Comparison of ENCODE assay signal across 10 cellular contexts in genomic region chr4:186765138-186765537, GRCh38. TPM values are rescaled to one million over a fixed set of nuclear protein-coding genes. Genes with fewer than 3 reads are reported as not detected.
DNase-seq lines count a peak whose midpoint lies in the region; ATAC-seq and TF ChIP-seq lines count a peak whose summit lies in the region.
"Had no signal": no experiment of that assay in that cellular context is flagged by ENCODE, and none has a peak within 500 bp of the region (broad histone marks: within the 10 kb centered on the region; RNA-seq: fewer than 3 reads in every experiment).

No MANE protein-coding gene starts in this region.

- H3K9me2 ChIP-seq in HCT116 (ENCODE audit: insufficient read depth) = no peaks in the 10 kb centered on the region

- DNase-seq in HCT116 (ENCODE audit: low read depth, low spot score) (peak; percentile 68), RWPE1 (ENCODE audit: low spot score) (peak; percentile 85), fibroblast of the aortic adventitia (ENCODE audit: low read depth) (peak; percentile 28), tibial artery (peak; percentile 28 to 69), Kasumi-1 (lab: John Stamatoyannopoulos, UW) (no peak)
- DNase-seq: NCI-H510A had no signal

- H3K4me1 ChIP-seq in HCT116 (ENCODE audit: control insufficient read depth in 1 of 2, insufficient read depth in 2 of 2, low read length in 2 of 2) = peaks cover 17 to 29% of the 10 kb centered on the region in 2 experiments
- peaks cover 0 to 3% (median 0%) of the 10 kb centered on the region in 4 donors for H3K4me1 ChIP-seq in tibial artery

- H3K9me3 ChIP-seq in HCT116 (ENCODE audit: control insufficient read depth in 1 of 2, insufficient read depth in 1 of 2, low read depth in 1 of 2, low read length in 2 of 2) (no peaks in the 10 kb centered on the region), tibial artery (no peaks in the 10 kb centered on the region)
- H3K9me3 ChIP-seq: suprapubic skin had no signal

- ATAC-seq in HCT116 = peak; percentile 97
- no peak for ATAC-seq in GM19395 (IDR thresholded peaks at IDR 0.05; ENCODE audit: unreplicated experiment)
- no peak for ATAC-seq in GM18511 (IDR thresholded peaks at IDR 0.05; ENCODE audit: unreplicated experiment)

- no peak for TF ChIP-seq RAD21 in HCT116 (IDR thresholded peaks at IDR 0.05; ENCODE audit: low read depth)

- H3K27me3 ChIP-seq in HCT116 (ENCODE audit: insufficient read depth, low read length) (no peaks in the 10 kb centered on the region), tibial artery (no peaks in the 10 kb centered on the region)
- H3K27me3 ChIP-seq: suprapubic skin had no signal

- intact Hi-C loops in HCT116 (cut with micrococcal nuclease) = loop anchor here (2.0 kb wide), 1 partner anchor 42 kb away; no protein-coding TSS in a partner anchor
- intact Hi-C loops in tibial artery (cut with DNase I; ENCODE audit: low total_unique reads) = no loop called here

- no peaks in the 10 kb centered on the region for H3K79me2 ChIP-seq in HCT116 (ENCODE audit: insufficient read depth, low read length)

- peak overlapping the region; percentile 70 for H3K4me2 ChIP-seq in HCT116 (ENCODE audit: low read length)

- peak overlapping the region; percentile 62 for H3K27ac ChIP-seq in HCT116 (ENCODE audit: low read depth, low read length)
- peak overlapping the region; percentile 96 for H3K27ac ChIP-seq in RWPE1
- no peak overlapping the region for H3K27ac ChIP-seq in tibial artery
- H3K27ac ChIP-seq: HL-60, suprapubic skin had no signal

- TF ChIP-seq POLR2A in HCT116 (IDR thresholded peaks at IDR 0.05; ENCODE audit: borderline replicate concordance, extremely low read depth, insufficient read depth, insufficient read length) = no peak

- H2AFZ ChIP-seq in HCT116 (ENCODE audit: low read depth, low read length, poor library complexity, severe bottlenecking) = peak overlapping the region; percentile 74

- POLR2A ChIA-PET in HCT116 (lab: Charles Lee) = interaction anchor here (1.2 to 1.4 kb wide), 2 partner anchors 16 to 41 kb away, joined by 4 to 8 read pairs; partner anchors contain the start of gene FAT1
- POLR2A ChIA-PET in RWPE1 (lab: Yijun Ruan, JAX; ENCODE audit: low non-redundant PET) = no interaction called here

- peak overlapping the region; percentile 1 to 38; a peak in 2 of 4 replicates for H3K4me3 ChIP-seq in HCT116 (replicated peaks in 1 of 2; ENCODE audit: low read depth in 1 of 2, low read length in 2 of 2)
- no peak overlapping the region for H3K4me3 ChIP-seq in fibroblast of the aortic adventitia (ENCODE audit: low read depth, low read length)
- no peak overlapping the region for H3K4me3 ChIP-seq in tibial artery
- H3K4me3 ChIP-seq: suprapubic skin had no signal

- CTCF ChIA-PET in HCT116 (lab: Charles Lee) (no interaction called here), RWPE1 (lab: Yijun Ruan, JAX) (interaction anchor here (0.7 to 1.3 kb wide), 2 partner anchors 13 to 38 kb away, joined by 3 read pairs; no protein-coding TSS in a partner anchor)

- H4K20me1 ChIP-seq in HCT116 (ENCODE audit: insufficient read depth) = no peaks in the 10 kb centered on the region

- H3K36me3 ChIP-seq in HCT116 (ENCODE audit: control insufficient read depth in 1 of 2, insufficient read depth in 2 of 2, low read length in 2 of 2) (no peaks in the 10 kb centered on the region), tibial artery (no peaks in the 10 kb centered on the region)
- H3K36me3 ChIP-seq: suprapubic skin had no signal

- RAD21 ChIA-PET in HCT116 (lab: Charles Lee; ENCODE audit: low non-redundant PET in 1 of 2, low total read pairs in 2 of 2, uncharacterized antibody in 2 of 2, unreplicated experiment in 2 of 2) = no interaction called here

- H3K9ac ChIP-seq in HCT116 (ENCODE audit: low read length) = peak overlapping the region; percentile 22

- no TSS peak for BruUV-seq in HCT116 (replicated peaks; lab: Mats Ljungman, UMichigan)

- TF ChIP-seq CTCF in HCT116 (IDR thresholded peaks at IDR 0.05 in 2 of 3, conservative IDR thresholded peaks at IDR 0.05 in 1 of 3; ENCODE audit: borderline replicate concordance in 1 of 3, insufficient read depth in 1 of 3, low read depth in 2 of 3, low read length in 2 of 3) (0 out of 6 replicates have a peak, but pooled peaks of 1 of the 3 experiments have one; percentile 6), RWPE1 (conservative IDR thresholded peaks at IDR 0.05; ENCODE audit: low read depth) (no peak), fibroblast of the aortic adventitia (IDR thresholded peaks at IDR 0.05; ENCODE audit: insufficient read depth, low read length) (no peak), tibial artery (IDR thresholded peaks at IDR 0.05) (no peak)

TF ChIP-seq in HCT116, 20 proteins besides CTCF, POLR2A, EP300 and RAD21:
- TF ChIP-seq SP1 (IDR thresholded peaks at IDR 0.05; ENCODE audit: low read depth) (peak; percentile 49), SRF (IDR thresholded peaks at IDR 0.05; ENCODE audit: low read depth) (no peak), CBX3 (IDR thresholded peaks at IDR 0.05; ENCODE audit: low read depth) (peak; percentile 29; the same call in 1 of the 2 replicates), REST (IDR thresholded peaks at IDR 0.05; ENCODE audit: low read depth) (no peak), CEBPB (IDR thresholded peaks at IDR 0.05; ENCODE audit: low read depth) (0 out of 2 replicates have a peak, but pooled peaks have one; percentile 36), FOSL1 (IDR thresholded peaks at IDR 0.05; ENCODE audit: low read depth) (no peak), POLR2AphosphoS5 (IDR thresholded peaks at IDR 0.05; ENCODE audit: low read depth, low read length) (peak; percentile 74), ELF1 (IDR thresholded peaks at IDR 0.05; ENCODE audit: borderline replicate concordance, low read depth) (no peak), MAX (IDR thresholded peaks at IDR 0.05) (peak; percentile 70), SIN3A (IDR thresholded peaks at IDR 0.05; ENCODE audit: low read depth) (no peak), JUND (IDR thresholded peaks at IDR 0.05) (no peak; the same call in 1 of the 2 replicates), YY1 (IDR thresholded peaks at IDR 0.05; ENCODE audit: extremely low read depth, insufficient replicate concordance, low read depth, low read length) (peak; percentile 49), ZNF274 (IDR thresholded peaks at IDR 0.05; ENCODE audit: low read depth, low read length) (no peak), ZBTB33 (IDR thresholded peaks at IDR 0.05; ENCODE audit: extremely low read depth, insufficient replicate concordance, low read length) (peak; percentile 11), TCF7L2 (IDR thresholded peaks at IDR 0.05; ENCODE audit: borderline replicate concordance, extremely low read depth, insufficient read depth, insufficient read length) (no peak), EZH2 (IDR thresholded peaks at IDR 0.05) (no peak), EGR1 (IDR thresholded peaks at IDR 0.05; ENCODE audit: low read depth) (no peak), ATF3 (IDR thresholded peaks at IDR 0.05) (no peak), EZH2phosphoT487 (IDR thresholded peaks at IDR 0.05; ENCODE audit: borderline replicate concordance) (no peak), ZFX (IDR thresholded peaks at IDR 0.05) (no peak)

RNA-seq across cellular contexts. Expression of gene FAT1, which starts 41.5 kb away (rescaled TPM):
- 676 TPM for total RNA-seq in HCT116 (2021; ENCODE audit: unreplicated experiment)
- 458 and 528 TPM in 2 replicates for polyA plus RNA-seq in HCT116 (2012)
- total RNA-seq in fibroblast of the aortic adventitia (ENCODE audit: low replicate concordance) = 114 and 189 TPM in 2 replicates

Comparison
In these comparisons a context has a peak if more than half of its experiments do, and no peak if none do; other contexts are left out.
1. DNase-seq: peak in HCT116 (single experiment), RWPE1 (single experiment), fibroblast of the aortic adventitia (single experiment) and tibial artery (2 of 2); none in Kasumi-1 (0 of 2).
2. H3K27ac ChIP-seq: peak in HCT116 (single experiment) and RWPE1 (single experiment); none in tibial artery (0 of 2).
3. H3K4me3 ChIP-seq: peak in HCT116 (2 of 2); none in fibroblast of the aortic adventitia (single experiment) and tibial artery (0 of 2).